5 cellular contexts compared by ENCODE assay signal in the genomic region with DNA sequence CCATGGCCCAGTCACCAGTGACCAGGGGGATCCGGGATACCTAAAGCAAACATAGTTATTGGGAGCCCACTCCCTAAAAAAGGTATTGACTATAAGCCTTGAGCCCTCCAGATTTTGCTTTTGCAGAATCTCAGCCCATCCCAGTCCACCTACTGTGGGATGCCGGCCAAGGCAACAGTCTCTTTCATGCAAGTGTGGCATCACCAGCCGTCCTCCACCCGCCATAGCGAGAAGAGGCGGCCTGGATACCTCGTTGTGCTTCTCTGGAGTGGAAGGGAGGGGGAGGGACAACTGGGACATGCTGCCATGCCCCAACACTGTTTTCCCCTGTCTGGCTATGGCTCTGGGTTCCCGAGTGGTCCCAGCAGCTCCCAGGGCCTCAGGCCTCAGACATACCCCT.
"Had no signal": no experiment of that assay in that cellular context is flagged by ENCODE, and none has a peak within 500 bp of the region (broad histone marks: within the 10 kb centered on the region; RNA-seq: fewer than 3 reads in every experiment).

No MANE protein-coding gene starts in this region.

- H3K4me3 Mint-ChIP-seq: GM23338, H9 had no signal

- ATAC-seq: GM23338, HepG2, K562 had no signal

- H3K27ac Mint-ChIP-seq: GM23338, H9 had no signal

- DNase-seq: H9, HCEC 1CT had no signal
